Comparison of ENCODE assay signal across 8 cellular contexts in genomic region chr14:56004807-56005579, GRCh38.
DNase-seq lines count a peak whose midpoint lies in the region; ATAC-seq, FAIRE-seq and TF ChIP-seq lines count a peak whose summit lies in the region.

No MANE protein-coding gene starts in this region.

- DNase-seq in Ammon's horn (ENCODE audit: low spot score): peak; percentile 40
- DNase-seq in fibroblast of peridontal ligament (ENCODE audit: extremely low read depth): peak; percentile 90
- no peak for DNase-seq in pancreas
- no peak for DNase-seq in NCI-H2029 treated with DMSO at 0.1 percent for 48 hours (lab: John Stamatoyannopoulos, UW)
- no peak for DNase-seq in cerebellar nuclear complex (lab: John Stamatoyannopoulos, UW)

- intact Hi-C loops in pancreas (cut with DNase I): no loop called here

- no peaks in the 10 kb centered on the region for H3K4me1 ChIP-seq in pancreas

- TF ChIP-seq CTCF in WI38 (IDR thresholded peaks at IDR 0.05; ENCODE audit: low read depth, low read length): no peak
- TF ChIP-seq CTCF in pancreas (IDR thresholded peaks at IDR 0.05): no peak

- H3K4me3 ChIP-seq in WI38 (ENCODE audit: low read depth, low read length) (peak overlapping the region; percentile 29), pancreas (peak overlapping the region in 1 of 4 donors; percentile 10)

- no peaks in the 10 kb centered on the region for H3K36me3 ChIP-seq in pancreas

- ATAC-seq in GM19324 (IDR thresholded peaks at IDR 0.05; ENCODE audit: low FRiP score, unreplicated experiment) (peak; percentile 87), HG03439 (IDR thresholded peaks at IDR 0.05; ENCODE audit: unreplicated experiment) (peak; percentile 87), pancreas (peak; percentile 61 to 78 (median 71))

- FAIRE-seq in pancreas (lab: Jason Lieb, UNC): no peak

- peak overlapping the region in 1 of 4 donors; percentile 64 for H3K27ac ChIP-seq in pancreas

- 34 to 42% methylated on average over 19 of the region's 19 CpGs for WGBS in pancreas, 2 donors

- H3K27me3 ChIP-seq in pancreas: no peaks in the 10 kb centered on the region

- no peaks in the 10 kb centered on the region for H3K9me3 ChIP-seq in pancreas

Comparison
In these comparisons a context has a peak if more than half of its experiments do, and no peak if none do; other contexts are left out.
1. DNase-seq: peak in Ammon's horn (single experiment) and fibroblast of peridontal ligament (single experiment); none in pancreas (0 of 6), NCI-H2029 treated with DMSO at 0.1 percent for 48 hours (single experiment) and cerebellar nuclear complex (0 of 2).
2. Peak in every context shown above with its lines, with median percentiles within 50 percentile points of each other: ATAC-seq.